1 cellular context compared by ENCODE assay signal in the genomic region with DNA sequence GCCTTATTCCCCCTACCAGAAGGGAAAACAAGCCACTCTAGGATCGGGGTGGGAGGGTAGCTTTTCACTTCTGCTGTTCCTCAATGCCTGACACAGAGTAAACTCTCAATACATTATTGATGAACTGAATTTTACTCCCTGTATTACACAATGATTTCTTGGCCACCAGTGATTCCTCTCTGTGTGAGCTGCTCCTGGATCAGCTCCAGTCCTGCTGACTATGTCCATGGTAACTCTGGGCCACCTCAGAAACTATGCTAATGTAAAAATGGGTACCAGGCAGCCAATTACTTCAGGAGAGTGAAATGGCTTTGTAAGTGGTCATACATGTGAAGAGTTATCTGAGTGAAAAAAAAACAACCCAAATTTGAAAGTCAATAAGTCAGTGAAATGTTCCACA.
TF ChIP-seq lines count a peak whose summit lies in the region.

No MANE protein-coding gene starts in this region.

TF ChIP-seq in HepG2, 621 proteins besides CTCF, POLR2A, EP300 and RAD21 (continued from another document):
- TF ChIP-seq, protein P1, sequence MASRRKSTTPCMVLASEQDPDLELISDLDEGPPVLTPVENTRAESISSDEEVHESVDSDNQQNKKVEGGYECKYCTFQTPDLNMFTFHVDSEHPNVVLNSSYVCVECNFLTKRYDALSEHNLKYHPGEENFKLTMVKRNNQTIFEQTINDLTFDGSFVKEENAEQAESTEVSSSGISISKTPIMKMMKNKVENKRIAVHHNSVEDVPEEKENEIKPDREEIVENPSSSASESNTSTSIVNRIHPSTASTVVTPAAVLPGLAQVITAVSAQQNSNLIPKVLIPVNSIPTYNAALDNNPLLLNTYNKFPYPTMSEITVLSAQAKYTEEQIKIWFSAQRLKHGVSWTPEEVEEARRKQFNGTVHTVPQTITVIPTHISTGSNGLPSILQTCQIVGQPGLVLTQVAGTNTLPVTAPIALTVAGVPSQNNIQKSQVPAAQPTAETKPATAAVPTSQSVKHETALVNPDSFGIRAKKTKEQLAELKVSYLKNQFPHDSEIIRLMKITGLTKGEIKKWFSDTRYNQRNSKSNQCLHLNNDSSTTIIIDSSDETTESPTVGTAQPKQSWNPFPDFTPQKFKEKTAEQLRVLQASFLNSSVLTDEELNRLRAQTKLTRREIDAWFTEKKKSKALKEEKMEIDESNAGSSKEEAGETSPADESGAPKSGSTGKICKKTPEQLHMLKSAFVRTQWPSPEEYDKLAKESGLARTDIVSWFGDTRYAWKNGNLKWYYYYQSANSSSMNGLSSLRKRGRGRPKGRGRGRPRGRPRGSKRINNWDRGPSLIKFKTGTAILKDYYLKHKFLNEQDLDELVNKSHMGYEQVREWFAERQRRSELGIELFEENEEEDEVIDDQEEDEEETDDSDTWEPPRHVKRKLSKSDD (CRISPR knock-in tag; IDR thresholded peaks at IDR 0.05; ENCODE audit: low read depth), result no peak
- TF ChIP-seq ZNF230 (CRISPR knock-in tag; IDR thresholded peaks at IDR 0.05) (no peak), NCOA2 (CRISPR knock-in tag; IDR thresholded peaks at IDR 0.05) (no peak), ZNF850 (CRISPR knock-in tag; conservative IDR thresholded peaks at IDR 0.05) (no peak), ZNF138 (CRISPR knock-in tag; IDR thresholded peaks at IDR 0.05; ENCODE audit: low read depth) (no peak), FIP1L1 (IDR thresholded peaks at IDR 0.05; ENCODE audit: borderline replicate concordance, insufficient read depth, low read depth, low read length) (no peak), GATA4 (IDR thresholded peaks at IDR 0.05; ENCODE audit: borderline replicate concordance, low read depth) (no peak), ZNF652 (CRISPR knock-in tag; IDR thresholded peaks at IDR 0.05; ENCODE audit: borderline replicate concordance, low read depth) (no peak)
- TF ChIP-seq, protein P2, sequence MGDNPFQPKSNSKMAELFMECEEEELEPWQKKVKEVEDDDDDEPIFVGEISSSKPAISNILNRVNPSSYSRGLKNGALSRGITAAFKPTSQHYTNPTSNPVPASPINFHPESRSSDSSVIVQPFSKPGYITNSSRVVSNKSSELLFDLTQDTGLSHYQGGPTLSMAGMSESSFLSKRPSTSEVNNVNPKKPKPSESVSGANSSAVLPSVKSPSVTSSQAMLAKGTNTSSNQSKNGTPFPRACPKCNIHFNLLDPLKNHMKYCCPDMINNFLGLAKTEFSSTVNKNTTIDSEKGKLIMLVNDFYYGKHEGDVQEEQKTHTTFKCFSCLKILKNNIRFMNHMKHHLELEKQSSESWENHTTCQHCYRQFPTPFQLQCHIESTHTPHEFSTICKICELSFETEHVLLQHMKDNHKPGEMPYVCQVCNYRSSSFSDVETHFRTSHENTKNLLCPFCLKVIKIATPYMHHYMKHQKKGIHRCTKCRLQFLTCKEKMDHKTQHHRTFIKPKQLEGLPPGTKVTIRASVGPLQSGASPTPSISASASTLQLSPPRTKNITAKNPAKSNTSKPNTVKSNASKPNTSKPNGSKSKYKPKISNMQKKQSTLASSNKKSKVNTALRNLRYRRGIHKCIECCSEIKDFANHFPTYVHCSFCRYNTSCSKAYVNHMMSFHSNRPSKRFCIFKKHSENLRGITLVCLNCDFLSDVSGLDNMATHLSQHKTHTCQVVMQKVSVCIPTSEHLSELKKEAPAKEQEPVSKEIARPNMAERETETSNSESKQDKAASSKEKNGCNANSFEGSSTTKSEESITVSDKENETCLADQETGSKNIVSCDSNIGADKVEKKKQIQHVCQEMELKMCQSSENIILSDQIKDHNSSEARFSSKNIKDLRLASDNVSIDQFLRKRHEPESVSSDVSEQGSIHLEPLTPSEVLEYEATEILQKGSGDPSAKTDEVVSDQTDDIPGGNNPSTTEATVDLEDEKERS (CRISPR knock-in tag; IDR thresholded peaks at IDR 0.05), result no peak
- TF ChIP-seq, protein P3, sequence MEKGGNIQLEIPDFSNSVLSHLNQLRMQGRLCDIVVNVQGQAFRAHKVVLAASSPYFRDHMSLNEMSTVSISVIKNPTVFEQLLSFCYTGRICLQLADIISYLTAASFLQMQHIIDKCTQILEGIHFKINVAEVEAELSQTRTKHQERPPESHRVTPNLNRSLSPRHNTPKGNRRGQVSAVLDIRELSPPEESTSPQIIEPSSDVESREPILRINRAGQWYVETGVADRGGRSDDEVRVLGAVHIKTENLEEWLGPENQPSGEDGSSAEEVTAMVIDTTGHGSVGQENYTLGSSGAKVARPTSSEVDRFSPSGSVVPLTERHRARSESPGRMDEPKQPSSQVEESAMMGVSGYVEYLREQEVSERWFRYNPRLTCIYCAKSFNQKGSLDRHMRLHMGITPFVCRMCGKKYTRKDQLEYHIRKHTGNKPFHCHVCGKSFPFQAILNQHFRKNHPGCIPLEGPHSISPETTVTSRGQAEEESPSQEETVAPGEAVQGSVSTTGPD (CRISPR knock-in tag; IDR thresholded peaks at IDR 0.05), result no peak
TF ChIP-seq in HepG2: peak in this region for 0.
